In the genomic region with DNA sequence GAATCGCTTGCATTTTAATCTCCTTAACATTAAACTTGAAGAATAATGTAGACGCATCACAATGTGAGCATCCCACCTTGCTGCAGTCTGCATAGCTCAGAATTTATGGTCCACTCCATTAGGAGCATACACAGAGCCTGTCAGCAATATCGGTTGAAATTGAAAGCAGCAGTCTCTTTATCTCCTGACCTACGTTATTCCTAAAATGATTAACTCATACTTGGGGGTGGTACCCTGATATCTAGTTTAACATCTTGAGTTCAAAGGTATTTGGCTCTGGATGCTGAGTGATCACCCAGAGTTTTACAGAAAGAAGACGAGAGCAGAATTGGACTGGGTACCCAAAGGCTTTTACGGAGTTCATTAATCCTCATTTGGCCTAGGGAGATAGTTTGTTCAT, we compare ENCODE assay signal across 25 cellular contexts.
"Had no signal": no experiment of that assay in that cellular context is flagged by ENCODE, and none has a peak within 500 bp of the region (broad histone marks: within the 10 kb centered on the region; RNA-seq: fewer than 3 reads in every experiment).

No MANE protein-coding gene starts in this region.

- H3K9me3 Mint-ChIP-seq: T-helper 1 cell treated with Interleukin-12 subunit alpha and Interleukin-12 subunit beta and Interleukin-4 antibody, amounts not matched to agents 30 μg/mL and 1 μg/mL, for 36 hours had no signal

- H3K27ac Mint-ChIP-seq: T-cell; T-helper 1 cell treated with Interleukin-12 subunit alpha and Interleukin-12 subunit beta and Interleukin-4 antibody, amounts not matched to agents 30 μg/mL and 1 μg/mL, for 36 hours had no signal

- ATAC-seq: Right ventricle myocardium inferior, T-cell had no signal

- H3K27me3 ChIP-seq: MG63, Peyer's patch, SJCRH30 had no signal

- H3K36me3 ChIP-seq: MG63, Peyer's patch, SJCRH30 had no signal

- H3K4me2 ChIP-seq: PC-9 had no signal

- DNase-seq: KG1; MG63; NCI-H1092; NCI-H1105 treated with DMSO at 0.1 percent for 48 hours; NCI-H1417 treated with DMSO at 0.1 percent for 48 hours; NCI-H146; NCI-H1694 treated with DMSO at 0.1 percent for 48 hours; NCI-H1930; NCI-H2081; NCI-H2107; NCI-H2227 treated with DMSO at 0.1 percent for 48 hours; NCI-H446; NCI-H510A; NCI-H524 treated with DMSO at 0.1 percent for 48 hours; NCI-H69; NCI-H774; NK-92 treated with Interleukin-12 subunit alpha and Interleukin-12 subunit beta, amount 100 ng/mL, for 24 hours; PC-9; Peyer's patch; SHP77 treated with DMSO at 0.1 percent for 48 hours; SJCRH30; SW 1271; T-cell had no signal

- H3K4me3 Mint-ChIP-seq: T-cell; T-helper 1 cell treated with Interleukin-12 subunit alpha and Interleukin-12 subunit beta and Interleukin-4 antibody, amounts not matched to agents 30 μg/mL and 1 μg/mL, for 36 hours had no signal

- H3K36me3 Mint-ChIP-seq: T-cell had no signal

- H3K27ac ChIP-seq: PC-9, Peyer's patch, SJCRH30 had no signal

- H3K4me1 Mint-ChIP-seq: T-cell had no signal

- H3K4me1 ChIP-seq: Peyer's patch, SJCRH30 had no signal

- H3K4me3 ChIP-seq: MG63, PC-9, Peyer's patch, SJCRH30 had no signal

- H3K27me3 Mint-ChIP-seq: T-cell had no signal

- H2AFZ ChIP-seq: PC-9 had no signal

- H3K9me3 ChIP-seq: MG63, Peyer's patch, SJCRH30 had no signal
